In genomic region chr16:6732166-6732565, GRCh38 we compare ENCODE assay signal across 23 cellular contexts.
"Had no signal": no experiment of that assay in that cellular context is flagged by ENCODE, and none has a peak within 500 bp of the region (broad histone marks: within the 10 kb centered on the region; RNA-seq: fewer than 3 reads in every experiment).

No MANE protein-coding gene starts in this region.

- H3K4me1 Mint-ChIP-seq: naive thymus-derived CD4-positive, alpha-beta T cell; nephron; stimulated activated effector memory CD8-positive, alpha-beta T cell treated with anti-CD3 and anti-CD28 coated beads, Interleukin-12 subunit alpha, Interleukin-12 subunit beta, amount 100 ng/mL, for 72 hours had no signal

- H3K4me3 ChIP-seq: coronary artery, hepatocyte, left lung, neural progenitor cell, right atrium auricular region, sigmoid colon, stomach, thyroid gland, vagina had no signal

- DNase-seq: dermis blood vessel endothelial cell; effector memory CD8-positive, alpha-beta T cell; left cardiac atrium; left lung; mesenchymal stem cell; midbrain; naive thymus-derived CD4-positive, alpha-beta T cell; sigmoid colon; stimulated activated CD4-positive, alpha-beta T cell treated with anti-CD3 and anti-CD28 coated beads, Interleukin-2, amount 100 ng/mL, for 24 hours; stimulated activated CD4-positive, alpha-beta T cell treated with anti-CD3 and anti-CD28 coated beads, Interleukin-4, amount 100 ng/mL, for 24 hours; stimulated activated naive CD4-positive, alpha-beta T cell treated with Interleukin-2 at 50 U/mL for 16 hours; stomach; thyroid gland; trophoblast cell had no signal

- H3K27ac ChIP-seq: coronary artery, hepatocyte, left lung, neural progenitor cell, parathyroid adenoma, right atrium auricular region, sigmoid colon, stomach, thyroid gland, vagina had no signal

- H3K36me3 Mint-ChIP-seq: naive thymus-derived CD4-positive, alpha-beta T cell; neural progenitor cell; stimulated activated effector memory CD8-positive, alpha-beta T cell treated with anti-CD3 and anti-CD28 coated beads, Interleukin-12 subunit alpha, Interleukin-12 subunit beta, amount 100 ng/mL, for 72 hours had no signal

- H3K27me3 ChIP-seq: hepatocyte, right atrium auricular region, sigmoid colon, stomach, thyroid gland, vagina had no signal

- H3K36me3 ChIP-seq: left lung, neural progenitor cell, right atrium auricular region, sigmoid colon, stomach, thyroid gland, vagina had no signal

- H3K9ac ChIP-seq: neural progenitor cell, parathyroid adenoma had no signal

- H3K4me1 ChIP-seq: left lung, neural progenitor cell, parathyroid adenoma, right atrium auricular region, sigmoid colon, stomach, thyroid gland, vagina had no signal

- H3K4me3 Mint-ChIP-seq: effector memory CD8-positive, alpha-beta T cell; naive thymus-derived CD4-positive, alpha-beta T cell; nephron; neural progenitor cell; stimulated activated effector memory CD8-positive, alpha-beta T cell treated with anti-CD3 and anti-CD28 coated beads, Interleukin-12 subunit alpha, Interleukin-12 subunit beta, amount 100 ng/mL, for 72 hours had no signal

- H3K27me3 Mint-ChIP-seq: effector memory CD8-positive, alpha-beta T cell; naive thymus-derived CD4-positive, alpha-beta T cell had no signal

- H3K27ac Mint-ChIP-seq: effector memory CD8-positive, alpha-beta T cell; naive thymus-derived CD4-positive, alpha-beta T cell; nephron; neural progenitor cell; progenitor cell of endocrine pancreas; stimulated activated effector memory CD8-positive, alpha-beta T cell treated with anti-CD3 and anti-CD28 coated beads, Interleukin-12 subunit alpha, Interleukin-12 subunit beta, amount 100 ng/mL, for 72 hours had no signal

- H3K9me3 Mint-ChIP-seq: nephron, neural progenitor cell had no signal

- H3K9me3 ChIP-seq: right atrium auricular region, sigmoid colon, thyroid gland, vagina had no signal
